In genomic region chr6:29651413-29652197, GRCh38 we compare ENCODE assay signal across 9 cellular contexts. TPM values are rescaled to one million over a fixed set of nuclear protein-coding genes. Genes with fewer than 3 reads are reported as not detected.
DNase-seq lines count a peak whose midpoint lies in the region; TF ChIP-seq lines count a peak whose summit lies in the region.
"Had no signal": no experiment of that assay in that cellular context is flagged by ENCODE, and none has a peak within 500 bp of the region (broad histone marks: within the 10 kb centered on the region; RNA-seq: fewer than 3 reads in every experiment).

No MANE protein-coding gene starts in this region.

- peaks cover 4% of the 10 kb centered on the region for H3K27me3 ChIP-seq in kidney epithelial cell (ENCODE audit: control insufficient read depth, insufficient read depth, low read length)

- DNase-seq in G401 (ENCODE audit: low spot score) (peak; percentile 68), LoVo (ENCODE audit: low spot score) (peak; percentile 57), kidney epithelial cell (ENCODE audit: low read depth) (no peak), islet precursor cell (no peak), T1000 (lab: John Stamatoyannopoulos, UW) (no peak), UCSD-AML1 (lab: John Stamatoyannopoulos, UW; ENCODE audit: unreplicated experiment) (no peak), caudate nucleus (lab: John Stamatoyannopoulos, UW) (no peak)

- TF ChIP-seq CTCF in VCaP (conservative IDR thresholded peaks at IDR 0.05), result peak; percentile 93
- peak; percentile 58 for TF ChIP-seq CTCF in kidney epithelial cell (IDR thresholded peaks at IDR 0.05; ENCODE audit: insufficient read depth, low read length, poor library complexity, severe bottlenecking)

- H3K27ac ChIP-seq in VCaP, result no peak overlapping the region
- H3K27ac ChIP-seq in caudate nucleus (ENCODE audit: low read depth, low read length), result no peak overlapping the region

- no peaks in the 10 kb centered on the region for H3K36me3 ChIP-seq in kidney epithelial cell (ENCODE audit: control insufficient read depth, insufficient read depth, low read length)

- in situ Hi-C loops in G401 (cut with HindIII; ENCODE audit: low sequenced_read_pairs), result no loop called here

- H3K4me3 ChIP-seq in kidney epithelial cell (ENCODE audit: low read depth, low read length), result no peak overlapping the region

RNA-seq across cellular contexts. Expression of gene MOG, which starts 5.3 kb away (rescaled TPM):
- not detected in 2 replicates for total RNA-seq in G401 (2014; rRNA removed; shearing (Covaris generic))
- total RNA-seq in kidney epithelial cell, result not detected in 2 replicates
- total RNA-seq: naive thymus-derived CD8-positive, alpha-beta T cell had no signal

RNA-seq across cellular contexts. Expression of gene GABBR1, which starts 18.6 kb away (rescaled TPM):
- total RNA-seq in G401 (2014; rRNA removed; shearing (Covaris generic)), result 2.2 and 3.6 TPM in 2 replicates
- total RNA-seq in kidney epithelial cell, result 9.4 and 14.1 TPM in 2 replicates

RNA-seq across cellular contexts. Expression of gene ZFP57, which starts 29.3 kb away (rescaled TPM):
- not detected in 2 replicates for total RNA-seq in G401 (2014; rRNA removed; shearing (Covaris generic))
- 0.07 and 0.08 TPM in 2 replicates for total RNA-seq in kidney epithelial cell

Comparison
In these comparisons a context has a peak if more than half of its experiments do, and no peak if none do; other contexts are left out.
1. DNase-seq: peak in G401 (single experiment) and LoVo (single experiment); none in kidney epithelial cell (single experiment), islet precursor cell (single experiment), T1000 (single experiment), UCSD-AML1 (single experiment) and caudate nucleus (0 of 61).